ENCODE assay signal across 8 cellular contexts in genomic region chr4:49120037-49120779, GRCh38.
DNase-seq lines count a peak whose midpoint lies in the region; ATAC-seq, FAIRE-seq and TF ChIP-seq lines count a peak whose summit lies in the region.
"Not testable (repeated sequence)": the region's sequence is repeated elsewhere in the genome, so short reads cannot be mapped to it uniquely, and the experiment has no call there.

No MANE protein-coding gene starts in this region.

- DNase-seq in RKO (ENCODE audit: low spot score) = peak; percentile 56
- peak; percentile 15 for DNase-seq in cerebellar cortex (ENCODE audit: low spot score)
- DNase-seq in Right ventricle myocardium inferior (ENCODE audit: missing footprints); left lobe of liver (ENCODE audit: low spot score); pancreas; aorta: not testable (repeated sequence)

- H3K27ac ChIP-seq in pancreas; aorta (ENCODE audit: low read depth in 1 of 2, low read length in 2 of 2): not testable (repeated sequence)

- TF ChIP-seq CTCF in pancreas (IDR thresholded peaks at IDR 0.05) = not testable (repeated sequence)

- not testable (repeated sequence) for H3K27me3 ChIP-seq in pancreas; aorta (ENCODE audit: control insufficient read depth in 1 of 2, insufficient read depth in 2 of 2, low read length in 1 of 2)

- not testable (repeated sequence) for H3K4me1 ChIP-seq in pancreas; aorta (ENCODE audit: control insufficient read depth in 1 of 2, insufficient read depth in 2 of 2, low read length in 2 of 2)

- not testable (repeated sequence) for H3K9me3 ChIP-seq in pancreas; aorta (ENCODE audit: control insufficient read depth, low read length)

- not testable (repeated sequence) for H3K36me3 ChIP-seq in pancreas; aorta (ENCODE audit: control insufficient read depth in 1 of 2, insufficient read depth in 2 of 2, low read length in 1 of 2)

- peak; percentile 18 for ATAC-seq in GM18517 (IDR thresholded peaks at IDR 0.05; ENCODE audit: unreplicated experiment)
- ATAC-seq in HG03097 (IDR thresholded peaks at IDR 0.05; ENCODE audit: low FRiP score, unreplicated experiment) = peak; percentile 13
- peak; percentile 20 for ATAC-seq in Right ventricle myocardium inferior
- ATAC-seq in left lobe of liver = peak; percentile 11
- peak in 3 of 4 donors; percentile 12 to 26 (median 14) for ATAC-seq in pancreas
- ATAC-seq in aorta (ENCODE audit: low FRiP score) = peak; percentile 47

- intact Hi-C loops in Right ventricle myocardium inferior (cut with DNase I); pancreas (cut with DNase I); aorta (cut with DNase I): not testable (repeated sequence)

- H3K4me3 ChIP-seq in pancreas; aorta (ENCODE audit: low read length in 2 of 2): not testable (repeated sequence)

- WGBS in pancreas, 2 donors = 45 to 50% methylated on average over 15 of the region's 15 CpGs
- WGBS in aorta, 2 donors = 56 to 59% methylated on average over 15 of the region's 15 CpGs

- FAIRE-seq in pancreas (lab: Jason Lieb, UNC) = not testable (repeated sequence)
